Comparison of ENCODE assay signal across 3 cellular contexts in the genomic region with DNA sequence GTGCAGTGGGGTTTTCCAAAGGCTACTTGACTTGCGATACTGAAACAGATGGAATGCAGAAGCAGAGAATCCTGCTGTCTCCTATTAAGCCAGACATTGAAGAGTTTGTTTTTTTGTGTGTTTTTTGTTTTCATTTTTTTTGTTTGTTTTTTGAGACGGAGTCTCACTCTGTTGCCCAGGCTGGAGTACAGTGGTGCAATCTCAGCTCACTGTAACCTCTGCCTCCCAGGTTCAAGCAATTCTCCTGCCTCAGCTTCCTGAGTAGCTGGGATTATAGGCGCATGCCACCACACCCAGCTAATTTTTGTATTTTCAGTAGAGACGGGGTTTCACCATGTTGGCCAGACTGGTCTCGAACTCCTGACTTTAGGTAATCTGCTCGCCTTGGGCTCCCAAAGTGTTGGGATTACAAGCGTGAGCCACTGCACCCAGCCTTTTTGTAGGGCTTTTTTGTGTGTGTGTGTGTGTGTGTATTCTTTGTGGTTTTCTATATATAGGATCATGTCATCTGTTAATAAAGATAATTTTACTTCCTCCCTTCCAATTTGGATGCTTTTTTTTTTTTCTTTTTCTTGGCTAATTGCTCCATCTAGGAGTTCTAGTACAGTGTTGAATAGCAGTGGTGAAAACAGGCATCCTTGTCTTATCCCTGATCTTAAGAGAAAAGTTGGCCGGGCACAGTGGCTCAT. TPM values are rescaled to one million over a fixed set of nuclear protein-coding genes. Genes with fewer than 3 reads are reported as not detected.
"Had no signal": no experiment of that assay in that cellular context is flagged by ENCODE, and none has a peak within 500 bp of the region (broad histone marks: within the 10 kb centered on the region; RNA-seq: fewer than 3 reads in every experiment).

No MANE protein-coding gene starts in this region.

RNA-seq across cellular contexts. Expression of a gene that starts 21.4 kb away (rescaled TPM):
- total RNA-seq: LHCN-M2, MCF 10A, PC-9 had no signal
